8 cellular contexts compared by ENCODE assay signal in the genomic region with DNA sequence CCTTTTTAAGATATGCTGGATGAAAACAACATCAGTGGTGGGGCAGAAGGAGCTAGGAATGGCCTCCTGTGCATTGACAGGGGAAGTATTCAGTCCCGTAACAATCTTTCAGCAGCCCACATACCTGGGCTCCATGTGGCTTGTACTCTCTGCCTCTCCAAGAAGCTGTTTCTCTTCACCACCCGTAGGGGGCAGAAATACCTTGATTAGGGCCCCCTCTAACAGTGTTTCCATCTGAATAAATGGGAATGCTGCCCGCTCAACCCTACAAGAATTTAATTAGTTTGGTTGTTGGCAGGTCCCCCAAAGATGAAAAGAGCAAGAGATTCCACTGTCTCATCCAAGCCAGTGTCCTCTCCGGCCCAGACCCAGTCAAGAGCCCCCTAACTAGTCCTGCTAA.
DNase-seq lines count a peak whose midpoint lies in the region; ATAC-seq, FAIRE-seq and TF ChIP-seq lines count a peak whose summit lies in the region.

No MANE protein-coding gene starts in this region.

- WGBS in right lobe of liver (ENCODE audit: insufficient coverage, low coverage, low lambda C conversion rate, missing lambda C conversion rate), result 100% methylated on average over 1 of the region's 4 CpGs

- FAIRE-seq in G401.6 (lab: Jason Lieb, UNC), result peak; percentile 90
- FAIRE-seq in HTR-8/SVneo (lab: Jason Lieb, UNC), result no peak

- H3K4me3 ChIP-seq in right lobe of liver, result no peak overlapping the region

- H3K4me1 ChIP-seq in right lobe of liver, result no peaks in the 10 kb centered on the region

- DNase-seq in SW480 (ENCODE audit: low spot score), result peak; percentile 36
- no peak for DNase-seq in right lobe of liver
- no peak for DNase-seq in NCI-H1436 treated with DMSO at 0.1 percent for 48 hours (lab: John Stamatoyannopoulos, UW)
- no peak for DNase-seq in HTR-8/SVneo (ENCODE audit: insufficient read length, low spot score)

- peak in 1 of 4 donors; percentile 30 for TF ChIP-seq CTCF in right lobe of liver (IDR thresholded peaks at IDR 0.05)

- no peaks in the 10 kb centered on the region for H3K27me3 ChIP-seq in right lobe of liver

- TF ChIP-seq POLR2A in right lobe of liver (IDR thresholded peaks at IDR 0.05), result no peak

- ATAC-seq in HG02885 (IDR thresholded peaks at IDR 0.05; ENCODE audit: poor library complexity, unreplicated experiment) (peak; percentile 74), right lobe of liver (peak in 3 of 4 donors; percentile 35 to 43 (median 37)), GM21423 (IDR thresholded peaks at IDR 0.05; ENCODE audit: unreplicated experiment) (no peak), HG02610 (IDR thresholded peaks at IDR 0.05; ENCODE audit: unreplicated experiment) (no peak)

- no peaks in the 10 kb centered on the region for H3K9me3 ChIP-seq in right lobe of liver

- H3K36me3 ChIP-seq in right lobe of liver, result no peaks in the 10 kb centered on the region

- no peak overlapping the region for H3K27ac ChIP-seq in right lobe of liver

- intact Hi-C loops in right lobe of liver (cut with DNase I), result no loop called here

Comparison
In these comparisons a context has a peak if more than half of its experiments do, and no peak if none do; other contexts are left out.
1. ATAC-seq: peak in HG02885 (single experiment) and right lobe of liver (3 of 4); none in GM21423 (single experiment) and HG02610 (single experiment).